Comparison of ENCODE assay signal across 8 cellular contexts in the genomic region with DNA sequence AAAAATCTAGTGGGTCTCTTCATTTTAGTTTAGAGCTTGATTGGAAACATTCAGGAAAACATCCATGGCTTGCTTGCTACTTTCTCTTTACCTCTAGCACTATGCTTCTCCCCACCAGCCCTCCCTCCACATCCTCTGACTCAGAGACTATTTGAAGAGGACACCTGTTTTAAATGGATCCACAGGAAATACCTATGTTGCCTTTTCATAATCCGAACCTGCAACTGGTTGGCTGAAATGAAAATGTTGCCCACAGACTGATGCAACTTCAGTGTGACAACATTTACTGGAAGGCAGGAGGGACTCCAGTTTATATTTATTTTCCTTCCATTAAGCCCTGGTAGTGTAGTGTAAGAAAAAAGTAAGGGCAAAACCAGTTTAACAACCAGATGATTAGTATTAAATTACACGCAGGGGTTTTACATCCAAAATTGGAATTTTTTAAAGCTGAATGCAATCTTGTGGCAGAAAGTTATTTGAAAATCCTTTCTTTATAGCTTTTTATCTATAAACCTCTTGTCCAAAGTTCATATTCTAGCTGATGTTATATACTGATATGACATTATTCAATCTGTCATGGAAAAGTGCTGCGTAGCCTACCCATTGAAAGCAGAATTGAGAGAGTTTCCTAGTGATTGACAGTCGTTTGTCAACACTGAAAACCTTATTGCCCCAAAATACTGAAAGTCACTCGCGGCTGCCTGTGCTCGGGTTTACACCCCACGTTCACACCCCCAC. TPM values are rescaled to one million over a fixed set of nuclear protein-coding genes. Genes with fewer than 3 reads are reported as not detected.
DNase-seq lines count a peak whose midpoint lies in the region; ATAC-seq, FAIRE-seq and TF ChIP-seq lines count a peak whose summit lies in the region.

No MANE protein-coding gene starts in this region.

- H3K27me3 ChIP-seq in BLaER1 treated with 17β-estradiol and CSF1 and Interleukin-3, amounts not matched to agents 10 nM and 100 nM = no peaks in the 10 kb centered on the region
- H3K27me3 ChIP-seq in OCI-LY3 (ENCODE audit: low read depth, low read length) (no peaks in the 10 kb centered on the region), brain microvascular endothelial cell (replicated peaks) (no peaks in the 10 kb centered on the region), keratinocyte (ENCODE audit: control insufficient read depth, extremely low read depth, insufficient read depth, low read length) (no peaks in the 10 kb centered on the region)

- 0 out of 22 replicates have a peak, but pooled peaks cover 0 to 5% (median 0%) of the 10 kb centered on the region in 11 experiments for H3K9me3 ChIP-seq in BLaER1 treated with 17β-estradiol and CSF1 and Interleukin-3, amounts not matched to agents 10 nM and 100 nM (replicated peaks in 1 of 11)
- H3K9me3 ChIP-seq in OCI-LY3 (ENCODE audit: insufficient read depth, low read length) (no peaks in the 10 kb centered on the region), keratinocyte (ENCODE audit: control insufficient read depth, low read depth, low read length) (no peaks in the 10 kb centered on the region)

- TF ChIP-seq CTCF in OCI-LY3 (IDR thresholded peaks at IDR 0.05; ENCODE audit: low read depth, low read length) (no peak), brain microvascular endothelial cell (IDR thresholded peaks at IDR 0.05; ENCODE audit: low read depth, low read length, missing control alignments) (no peak), keratinocyte (optimal IDR thresholded peaks at IDR 0.05 in 1 of 3, IDR thresholded peaks at IDR 0.05 in 1 of 3, conservative IDR thresholded peaks at IDR 0.05 in 1 of 3; ENCODE audit: extremely low read depth in 1 of 3, insufficient read depth in 2 of 3, low read length in 3 of 3) (no peak)

- H3K36me3 ChIP-seq in BLaER1 treated with 17β-estradiol and CSF1 and Interleukin-3, amounts not matched to agents 10 nM and 100 nM = no peaks in the 10 kb centered on the region
- no peaks in the 10 kb centered on the region for H3K36me3 ChIP-seq in OCI-LY3 (replicated peaks; ENCODE audit: low read depth, low read length)
- H3K36me3 ChIP-seq in brain microvascular endothelial cell (replicated peaks) = no peaks in the 10 kb centered on the region
- H3K36me3 ChIP-seq in keratinocyte (ENCODE audit: control insufficient read depth in 2 of 2, extremely low read depth in 1 of 2, insufficient read depth in 2 of 2, low read length in 2 of 2) = peaks cover 0 to 1% of the 10 kb centered on the region in 2 experiments

- peak overlapping the region; percentile 65 to 88 (median 82) for H3K9ac ChIP-seq in BLaER1 treated with 17β-estradiol and CSF1 and Interleukin-3, amounts not matched to agents 10 nM and 100 nM
- H3K9ac ChIP-seq in OCI-LY3 (ENCODE audit: low read length) = peak overlapping the region; percentile 67
- peak overlapping the region; percentile 91 for H3K9ac ChIP-seq in keratinocyte (ENCODE audit: control insufficient read depth, extremely low read depth, insufficient read depth, low read length)

- no peaks in the 10 kb centered on the region for H3K9me1 ChIP-seq in keratinocyte (ENCODE audit: control insufficient read depth, extremely low read depth, insufficient read depth, low read length)

- in situ Hi-C loops in brain microvascular endothelial cell (cut with HindIII; ENCODE audit: low pct_ligation_motif_present, low sequenced_read_pairs) = no loop called here

- H3K79me2 ChIP-seq in OCI-LY3 (ENCODE audit: low read length) (no peaks in the 10 kb centered on the region), keratinocyte (ENCODE audit: control insufficient read depth, insufficient read depth, low read length) (peaks cover 6% of the 10 kb centered on the region)

- DNase-seq in brain microvascular endothelial cell (peak; percentile 44), keratinocyte (ENCODE audit: low read depth, low spot score) (peak; percentile 93)
- peak; percentile 22 for DNase-seq in stimulated activated CD4-positive, alpha-beta T cell treated with anti-CD3 and anti-CD28 coated beads, Interleukin-2, amount 100 ng/mL, for 4 hours (ENCODE audit: low read depth)

- H3K4me1 ChIP-seq in BLaER1 treated with 17β-estradiol and CSF1 and Interleukin-3, amounts not matched to agents 10 nM and 100 nM = peaks cover 10 to 27% (median 17%) of the 10 kb centered on the region in 10 experiments
- peaks cover 12% of the 10 kb centered on the region for H3K4me1 ChIP-seq in OCI-LY3 (ENCODE audit: low read length)
- peaks cover 39% of the 10 kb centered on the region for H3K4me1 ChIP-seq in keratinocyte (ENCODE audit: control insufficient read depth, extremely low read depth, insufficient read depth, low read length)

- H3K27ac ChIP-seq in BLaER1 treated with 17β-estradiol and CSF1 and Interleukin-3, amounts not matched to agents 10 nM and 100 nM = peak overlapping the region; percentile 52 to 83 (median 71)
- H3K27ac ChIP-seq in OCI-LY3 (ENCODE audit: low read length) (no peak overlapping the region), brain microvascular endothelial cell (peak overlapping the region; percentile 89), keratinocyte (ENCODE audit: control insufficient read depth, insufficient read depth, low read length) (peak overlapping the region; percentile 91)

- ATAC-seq in GM21723 (IDR thresholded peaks at IDR 0.05; ENCODE audit: unreplicated experiment) = peak; percentile 24
- no peak for ATAC-seq in HG03280 (IDR thresholded peaks at IDR 0.05; ENCODE audit: unreplicated experiment)
- ATAC-seq in HG02885 (IDR thresholded peaks at IDR 0.05; ENCODE audit: poor library complexity, unreplicated experiment) = no peak

- dilution Hi-C loops in keratinocyte (cut with MboI; ENCODE audit: extremely low pct_ligation_motif_present, low sequenced_read_pairs) = no loop called here

- H2AFZ ChIP-seq in OCI-LY3 (ENCODE audit: low read depth, low read length) = peak overlapping the region; percentile 84; the same call in 1 of the 2 replicates
- peak overlapping the region; percentile 71 for H2AFZ ChIP-seq in keratinocyte (ENCODE audit: control insufficient read depth, low read length)

- peak overlapping the region; percentile 68 to 88 (median 78) for H3K4me3 ChIP-seq in BLaER1 treated with 17β-estradiol and CSF1 and Interleukin-3, amounts not matched to agents 10 nM and 100 nM
- peak overlapping the region; percentile 97 for H3K4me3 ChIP-seq in OCI-LY3 (ENCODE audit: low read length)
- H3K4me3 ChIP-seq in brain microvascular endothelial cell (ENCODE audit: low read depth, low read length) = peak overlapping the region; percentile 71
- peak overlapping the region; percentile 64 to 79 (median 68) for H3K4me3 ChIP-seq in keratinocyte (ENCODE audit: control insufficient read depth in 2 of 3, extremely low read depth in 1 of 3, insufficient read depth in 2 of 3, low read depth in 1 of 3, low read length in 3 of 3)

- no peaks in the 10 kb centered on the region for H4K20me1 ChIP-seq in BLaER1 treated with 17β-estradiol and CSF1 and Interleukin-3, amounts not matched to agents 10 nM and 100 nM
- H4K20me1 ChIP-seq in OCI-LY3 (ENCODE audit: insufficient read depth, low read length) (no peaks in the 10 kb centered on the region), keratinocyte (ENCODE audit: control insufficient read depth, extremely low read depth, insufficient read depth, low read length) (no peaks in the 10 kb centered on the region)

- peak; percentile 96 for FAIRE-seq in keratinocyte (lab: Jason Lieb, UNC)

- peak overlapping the region; percentile 71 to 95 (median 86) for H3K4me2 ChIP-seq in BLaER1 treated with 17β-estradiol and CSF1 and Interleukin-3, amounts not matched to agents 10 nM and 100 nM
- peak overlapping the region; percentile 70 for H3K4me2 ChIP-seq in OCI-LY3 (ENCODE audit: low read length)
- peak overlapping the region; percentile 81 for H3K4me2 ChIP-seq in keratinocyte (ENCODE audit: control insufficient read depth, extremely low read depth, insufficient read depth, low read depth, low read length)

RNA-seq across cellular contexts. Expression of a gene that starts 0.9 kb away (rescaled TPM):
- 73.1 to 78.0 TPM (median 77.1 TPM) in 3 replicates for polyA plus RNA-seq in keratinocyte
- 21.5 TPM for polyA plus RNA-seq in keratinocyte (2011; ENCODE audit: low read depth)
- polyA plus RNA-seq in keratinocyte (2011; cell fraction: cytosol; rRNA removed) = 60.6 and 72.5 TPM in 2 replicates
- polyA plus RNA-seq in keratinocyte (2011; cell fraction: nucleus; rRNA removed) = 88.3 and 94.3 TPM in 2 replicates
- polyA plus RNA-seq in keratinocyte (2012; ENCODE audit: low replicate concordance) = 57.3 and 60.0 TPM in 2 replicates
- 22.5 to 70.0 TPM (median 56.9 TPM) in 3 replicates for polyA minus RNA-seq in keratinocyte
- 39.9 TPM for polyA minus RNA-seq in keratinocyte (2011; cell fraction: cytosol; rRNA and poly(A)+ RNA removed)
- 33.9 and 66.8 TPM in 2 replicates for polyA minus RNA-seq in keratinocyte (2011; cell fraction: nucleus; rRNA and poly(A)+ RNA removed)

Comparison
In these comparisons a context has a peak if more than half of its experiments do, and no peak if none do; other contexts are left out.
1. DNase-seq: peak in every context shown above with its lines; median percentile 93 in keratinocyte; 44 in brain microvascular endothelial cell; 22 in stimulated activated CD4-positive, alpha-beta T cell treated with anti-CD3 and anti-CD28 coated beads, Interleukin-2, amount 100 ng/mL, for 4 hours.